1 cellular context compared by ENCODE assay signal in the genomic region with DNA sequence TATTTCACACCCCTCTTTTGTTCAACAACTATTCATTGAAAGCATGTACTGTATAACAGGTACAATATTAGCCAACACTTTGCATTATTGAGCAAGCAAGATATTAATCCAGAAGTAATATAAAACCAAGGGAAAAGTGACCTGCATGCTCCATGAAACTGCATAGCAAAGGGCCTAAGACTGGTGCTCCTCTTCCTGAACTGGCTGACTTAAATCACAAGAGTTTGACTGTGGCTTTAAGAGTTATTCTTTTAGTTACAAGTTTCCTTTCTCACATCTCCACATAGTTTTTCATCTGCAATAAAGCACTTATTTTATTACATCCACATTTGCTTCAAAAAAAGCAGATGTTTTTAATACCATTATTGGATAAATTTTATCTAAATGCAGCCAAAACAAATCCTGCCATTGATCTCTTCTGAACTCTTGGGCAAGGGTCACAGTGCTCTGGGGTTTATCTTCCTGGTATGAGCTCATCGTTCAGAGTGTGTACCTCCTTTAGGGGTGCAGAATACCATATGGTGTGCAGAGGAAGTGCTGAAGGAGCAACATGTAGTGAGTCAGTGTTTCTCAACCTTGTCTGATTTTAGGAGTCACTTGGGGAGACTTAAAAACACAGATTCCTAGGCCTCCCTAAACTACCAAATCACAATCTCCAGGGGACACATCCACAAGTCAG.
TF ChIP-seq lines count a peak whose summit lies in the region.

No MANE protein-coding gene starts in this region.

TF ChIP-seq in HepG2, 621 proteins besides CTCF, POLR2A, EP300 and RAD21:
- TF ChIP-seq, protein P1, sequence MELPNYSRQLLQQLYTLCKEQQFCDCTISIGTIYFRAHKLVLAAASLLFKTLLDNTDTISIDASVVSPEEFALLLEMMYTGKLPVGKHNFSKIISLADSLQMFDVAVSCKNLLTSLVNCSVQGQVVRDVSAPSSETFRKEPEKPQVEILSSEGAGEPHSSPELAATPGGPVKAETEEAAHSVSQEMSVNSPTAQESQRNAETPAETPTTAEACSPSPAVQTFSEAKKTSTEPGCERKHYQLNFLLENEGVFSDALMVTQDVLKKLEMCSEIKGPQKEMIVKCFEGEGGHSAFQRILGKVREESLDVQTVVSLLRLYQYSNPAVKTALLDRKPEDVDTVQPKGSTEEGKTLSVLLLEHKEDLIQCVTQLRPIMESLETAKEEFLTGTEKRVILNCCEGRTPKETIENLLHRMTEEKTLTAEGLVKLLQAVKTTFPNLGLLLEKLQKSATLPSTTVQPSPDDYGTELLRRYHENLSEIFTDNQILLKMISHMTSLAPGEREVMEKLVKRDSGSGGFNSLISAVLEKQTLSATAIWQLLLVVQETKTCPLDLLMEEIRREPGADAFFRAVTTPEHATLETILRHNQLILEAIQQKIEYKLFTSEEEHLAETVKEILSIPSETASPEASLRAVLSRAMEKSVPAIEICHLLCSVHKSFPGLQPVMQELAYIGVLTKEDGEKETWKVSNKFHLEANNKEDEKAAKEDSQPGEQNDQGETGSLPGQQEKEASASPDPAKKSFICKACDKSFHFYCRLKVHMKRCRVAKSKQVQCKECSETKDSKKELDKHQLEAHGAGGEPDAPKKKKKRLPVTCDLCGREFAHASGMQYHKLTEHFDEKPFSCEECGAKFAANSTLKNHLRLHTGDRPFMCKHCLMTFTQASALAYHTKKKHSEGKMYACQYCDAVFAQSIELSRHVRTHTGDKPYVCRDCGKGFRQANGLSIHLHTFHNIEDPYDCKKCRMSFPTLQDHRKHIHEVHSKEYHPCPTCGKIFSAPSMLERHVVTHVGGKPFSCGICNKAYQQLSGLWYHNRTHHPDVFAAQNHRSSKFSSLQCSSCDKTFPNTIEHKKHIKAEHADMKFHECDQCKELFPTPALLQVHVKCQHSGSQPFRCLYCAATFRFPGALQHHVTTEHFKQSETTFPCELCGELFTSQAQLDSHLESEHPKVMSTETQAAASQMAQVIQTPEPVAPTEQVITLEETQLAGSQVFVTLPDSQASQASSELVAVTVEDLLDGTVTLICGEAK (IDR thresholded peaks at IDR 0.05) = no peak
- TF ChIP-seq, protein P1 (CRISPR knock-in tag; IDR thresholded peaks at IDR 0.05) = no peak
- TF ChIP-seq GLI4 (CRISPR knock-in tag; IDR thresholded peaks at IDR 0.05; ENCODE audit: borderline replicate concordance) (no peak), ZNF138 (CRISPR knock-in tag; IDR thresholded peaks at IDR 0.05; ENCODE audit: low read depth) (no peak), ZNF773 (CRISPR knock-in tag; IDR thresholded peaks at IDR 0.05; ENCODE audit: borderline replicate concordance) (no peak), GATAD1 (CRISPR knock-in tag; IDR thresholded peaks at IDR 0.05) (no peak), JUND (CRISPR knock-in tag; IDR thresholded peaks at IDR 0.05) (no peak), ASH2L (IDR thresholded peaks at IDR 0.05; ENCODE audit: insufficient read length, low read depth, low read length) (no peak), AGO1 (IDR thresholded peaks at IDR 0.05; ENCODE audit: low read depth, low read length, poor library complexity, severe bottlenecking) (no peak), ZNF614 (CRISPR knock-in tag; IDR thresholded peaks at IDR 0.05; ENCODE audit: borderline replicate concordance) (no peak), ZNF205 (CRISPR knock-in tag; IDR thresholded peaks at IDR 0.05) (no peak), ZC3H13 (CRISPR knock-in tag; IDR thresholded peaks at IDR 0.05) (no peak), IRF2 (CRISPR knock-in tag; IDR thresholded peaks at IDR 0.05) (no peak)
- TF ChIP-seq, protein P2, sequence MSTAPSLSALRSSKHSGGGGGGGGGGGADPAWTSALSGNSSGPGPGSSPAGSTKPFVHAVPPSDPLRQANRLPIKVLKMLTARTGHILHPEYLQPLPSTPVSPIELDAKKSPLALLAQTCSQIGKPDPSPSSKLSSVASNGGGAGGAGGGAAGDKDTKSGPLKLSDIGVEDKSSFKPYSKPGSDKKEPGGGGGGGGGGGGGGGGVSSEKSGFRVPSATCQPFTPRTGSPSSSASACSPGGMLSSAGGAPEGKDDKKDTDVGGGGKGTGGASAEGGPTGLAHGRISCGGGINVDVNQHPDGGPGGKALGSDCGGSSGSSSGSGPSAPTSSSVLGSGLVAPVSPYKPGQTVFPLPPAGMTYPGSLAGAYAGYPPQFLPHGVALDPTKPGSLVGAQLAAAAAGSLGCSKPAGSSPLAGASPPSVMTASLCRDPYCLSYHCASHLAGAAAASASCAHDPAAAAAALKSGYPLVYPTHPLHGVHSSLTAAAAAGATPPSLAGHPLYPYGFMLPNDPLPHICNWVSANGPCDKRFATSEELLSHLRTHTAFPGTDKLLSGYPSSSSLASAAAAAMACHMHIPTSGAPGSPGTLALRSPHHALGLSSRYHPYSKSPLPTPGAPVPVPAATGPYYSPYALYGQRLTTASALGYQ (CRISPR knock-in tag; IDR thresholded peaks at IDR 0.05) = no peak
